Comparison of ENCODE assay signal across 9 cellular contexts in genomic region chr5:133944263-133945230, GRCh38. TPM values are rescaled to one million over a fixed set of nuclear protein-coding genes. Genes with fewer than 3 reads are reported as not detected.
DNase-seq lines count a peak whose midpoint lies in the region; ATAC-seq and TF ChIP-seq lines count a peak whose summit lies in the region.
"Had no signal": no experiment of that assay in that cellular context is flagged by ENCODE, and none has a peak within 500 bp of the region (broad histone marks: within the 10 kb centered on the region; RNA-seq: fewer than 3 reads in every experiment).

No MANE protein-coding gene starts in this region.

- no peaks in the 10 kb centered on the region for H3K9me3 ChIP-seq in SU-DHL-6 (ENCODE audit: insufficient read depth, low read length)
- H3K9me3 ChIP-seq in thyroid gland = no peaks in the 10 kb centered on the region

- H2AFZ ChIP-seq in SU-DHL-6 (ENCODE audit: low read depth, low read length, severe bottlenecking) = no peak overlapping the region

- H3K4me3 Mint-ChIP-seq in memory B cell = no peak overlapping the region
- H3K4me3 Mint-ChIP-seq: activated naive CD8-positive, alpha-beta T cell had no signal

- intact Hi-C loops in thyroid gland (cut with DNase I) = no loop called here

- H3K27ac Mint-ChIP-seq in memory B cell = no peak overlapping the region
- H3K27ac Mint-ChIP-seq: activated naive CD8-positive, alpha-beta T cell had no signal

- H3K9me2 ChIP-seq in SU-DHL-6 (replicated peaks; ENCODE audit: insufficient read depth, low read length) = no peaks in the 10 kb centered on the region

- H3K4me3 ChIP-seq in SU-DHL-6 (ENCODE audit: insufficient read depth, low read length, poor library complexity, severe bottlenecking) (no peak overlapping the region), thyroid gland (replicated peaks in 1 of 3) (no peak overlapping the region)

- WGBS in thyroid gland, 2 donors = 49 to 51% methylated on average over 19 of the region's 19 CpGs

- H4K20me1 ChIP-seq in SU-DHL-6 (ENCODE audit: low read depth, low read length) = no peaks in the 10 kb centered on the region

- no peaks in the 10 kb centered on the region for H3F3A ChIP-seq in SU-DHL-6 (ENCODE audit: insufficient read depth)

- H3K79me2 ChIP-seq in SU-DHL-6 (ENCODE audit: insufficient read depth, low read length) = no peaks in the 10 kb centered on the region

- H3K27me3 Mint-ChIP-seq in memory B cell = no peaks in the 10 kb centered on the region

- DNase-seq in SIG-M5 treated with dmso at 0.1 percent for 504 hours (lab: John Stamatoyannopoulos, UW; ENCODE audit: unreplicated experiment) (peak; percentile 18), SIG-M5 (lab: John Stamatoyannopoulos, UW) (no peak), M059J (ENCODE audit: low read depth) (peak; percentile 57), ecto neural progenitor cell (ENCODE audit: low spot score) (peak; percentile 70), memory B cell (ENCODE audit: low spot score in 2 of 2) (peak; percentile 56 to 61), thyroid gland (peak; percentile 45 to 46)

- H3K36me3 ChIP-seq in SU-DHL-6 (ENCODE audit: low read length) (no peaks in the 10 kb centered on the region), thyroid gland (no peaks in the 10 kb centered on the region)

- TF ChIP-seq POLR2A in thyroid gland (IDR thresholded peaks at IDR 0.05) = no peak

- H3K27ac ChIP-seq in SU-DHL-6 (ENCODE audit: low read depth, low read length) (no peak overlapping the region), thyroid gland (no peak overlapping the region)

- peaks cover 0 to 20% of the 10 kb centered on the region in 2 donors for H3K4me1 ChIP-seq in thyroid gland

- no peak overlapping the region for H3K4me2 ChIP-seq in SU-DHL-6 (ENCODE audit: low read depth, low read length, poor library complexity, severe bottlenecking)

- H3K4me1 Mint-ChIP-seq in memory B cell = peaks cover 18% of the 10 kb centered on the region

- peaks cover under 1% of the 10 kb centered on the region for H3K9me3 Mint-ChIP-seq in memory B cell

- TF ChIP-seq CTCF in SU-DHL-6 (IDR thresholded peaks at IDR 0.05; ENCODE audit: insufficient read depth, low read length, poor library complexity, severe bottlenecking) (peak; percentile 43), thyroid gland (IDR thresholded peaks at IDR 0.05) (peak in 3 of 6 experiments; percentile 20 to 46 (median 35))

- H3K36me3 Mint-ChIP-seq in memory B cell = no peaks in the 10 kb centered on the region
- H3K36me3 Mint-ChIP-seq: activated naive CD8-positive, alpha-beta T cell had no signal

- ATAC-seq in memory B cell (ENCODE audit: low read depth) (peak; percentile 83), GM21528 (IDR thresholded peaks at IDR 0.05; ENCODE audit: low FRiP score, unreplicated experiment) (no peak)

- H3K27me3 ChIP-seq in SU-DHL-6 (ENCODE audit: low read length) (no peaks in the 10 kb centered on the region), thyroid gland (no peaks in the 10 kb centered on the region)

- no peak overlapping the region for H3K9ac ChIP-seq in SU-DHL-6 (ENCODE audit: low read length)

RNA-seq across cellular contexts. Expression of gene C5orf15, which starts 23.9 kb away (rescaled TPM):
- 196 and 216 TPM in 2 replicates for total RNA-seq in M059J (2014; rRNA removed; shearing (Covaris generic))
- total RNA-seq in thyroid gland = 10 to 100 TPM; 53.7 to 76.3 (median 71.4) TPM
